In the genomic region with DNA sequence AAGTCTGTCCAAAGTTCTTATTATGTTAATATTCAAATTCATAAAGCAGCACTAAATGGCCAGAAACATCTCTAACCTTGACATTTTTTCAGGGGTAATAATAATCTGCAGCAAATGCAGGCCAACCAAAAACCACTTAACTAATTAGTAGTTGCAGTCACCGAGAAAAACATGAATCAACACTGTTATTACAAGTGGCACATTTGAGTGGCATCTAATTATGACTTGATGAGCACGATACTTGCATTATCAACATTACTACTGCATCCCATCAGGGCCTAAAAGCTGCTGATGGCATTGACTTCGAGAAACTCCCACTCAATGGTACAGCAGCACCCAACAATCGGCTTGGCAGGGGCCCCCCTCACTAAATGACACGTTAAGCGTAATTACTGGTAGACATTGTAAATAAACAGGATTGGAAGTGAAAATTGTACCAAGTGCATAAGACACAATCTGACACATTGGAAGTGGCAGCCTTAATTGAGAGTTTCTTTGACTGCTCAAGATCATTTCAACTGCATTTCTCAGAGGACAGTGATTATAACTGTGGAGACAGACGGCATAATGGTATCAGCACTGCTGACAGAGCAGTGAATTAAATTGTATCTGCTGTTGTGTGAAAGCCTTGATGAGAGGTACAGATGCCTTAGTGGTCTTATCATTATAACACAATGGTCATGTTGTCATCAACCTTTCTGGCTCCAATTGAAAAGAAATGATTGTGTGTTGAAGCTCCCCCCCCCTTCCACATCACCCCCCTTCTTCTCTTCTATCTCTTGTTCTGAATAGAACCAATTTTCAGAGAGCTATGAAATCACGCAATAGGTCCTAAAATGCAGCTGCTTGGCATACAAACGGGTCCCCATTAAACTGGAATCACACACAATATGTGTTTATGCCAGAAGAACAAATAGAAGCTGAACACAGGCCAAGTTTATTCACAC, we compare ENCODE assay signal across 18 cellular contexts. TPM values are rescaled to one million over a fixed set of nuclear protein-coding genes. Genes with fewer than 3 reads are reported as not detected.
DNase-seq lines count a peak whose midpoint lies in the region; ATAC-seq and FAIRE-seq lines count a peak whose summit lies in the region.
"Had no signal": no experiment of that assay in that cellular context is flagged by ENCODE, and none has a peak within 500 bp of the region (broad histone marks: within the 10 kb centered on the region; RNA-seq: fewer than 3 reads in every experiment).

No MANE protein-coding gene starts in this region.

- peak overlapping the region; percentile 94 for H3K27ac ChIP-seq in temporal lobe (ENCODE audit: low read depth, low read length)
- H3K27ac ChIP-seq: lower lobe of right lung had no signal

- no peak for ATAC-seq in GM21360 (IDR thresholded peaks at IDR 0.05; ENCODE audit: unreplicated experiment)
- no peak for ATAC-seq in HG02852 (IDR thresholded peaks at IDR 0.05; ENCODE audit: unreplicated experiment)
- ATAC-seq: lower lobe of right lung had no signal

- FAIRE-seq in frontal cortex (lab: Jason Lieb, UNC): peak; percentile 98
- FAIRE-seq: GM18507, H54, RCC 7860 had no signal

- DNase-seq in NCI-H1694 treated with DMSO at 0.1 percent for 48 hours (lab: John Stamatoyannopoulos, UW) (peak; percentile 52), NCI-H1694 (lab: John Stamatoyannopoulos, UW) (no peak), NCI-H2227 treated with DMSO at 0.1 percent for 48 hours (lab: John Stamatoyannopoulos, UW) (peak; percentile 96), frontal cortex (ENCODE audit: low spot score in 2 of 2) (peak in 1 of 2 donors; percentile 15)
- no peak for DNase-seq in activated CD4-positive, alpha-beta T cell treated with anti-CD3 and anti-CD28 coated beads for 4 hours
- DNase-seq: 8988T; CD8-positive, alpha-beta memory T cell; KG1; lower lobe of right lung; NCI-H510A treated with DMSO at 0.1 percent for 48 hours; T-helper 2 cell had no signal

RNA-seq across cellular contexts. Expression of gene SHTN1, which starts 43.4 kb away (rescaled TPM):
- total RNA-seq in frontal cortex: 50.5 TPM
- 78.2 TPM for total RNA-seq in temporal lobe
- total RNA-seq: activated T-helper 2 cell treated with anti-CD3 and anti-CD28 coated beads, Interferon-gamma antibody, Interleukin-2, Interleukin-4, amounts not matched to agents 10 μg/mL and 5 μg/mL and 100 μg/mL, durations not matched to agents 14 hours and 24 hours and 36 hours had no signal

Comparison
In these comparisons a context has a peak if more than half of its experiments do, and no peak if none do; other contexts are left out.
1. DNase-seq: peak in NCI-H1694 treated with DMSO at 0.1 percent for 48 hours (single experiment) and NCI-H2227 treated with DMSO at 0.1 percent for 48 hours (single experiment); none in NCI-H1694 (single experiment) and activated CD4-positive, alpha-beta T cell treated with anti-CD3 and anti-CD28 coated beads for 4 hours (0 of 2).